In the genomic region with DNA sequence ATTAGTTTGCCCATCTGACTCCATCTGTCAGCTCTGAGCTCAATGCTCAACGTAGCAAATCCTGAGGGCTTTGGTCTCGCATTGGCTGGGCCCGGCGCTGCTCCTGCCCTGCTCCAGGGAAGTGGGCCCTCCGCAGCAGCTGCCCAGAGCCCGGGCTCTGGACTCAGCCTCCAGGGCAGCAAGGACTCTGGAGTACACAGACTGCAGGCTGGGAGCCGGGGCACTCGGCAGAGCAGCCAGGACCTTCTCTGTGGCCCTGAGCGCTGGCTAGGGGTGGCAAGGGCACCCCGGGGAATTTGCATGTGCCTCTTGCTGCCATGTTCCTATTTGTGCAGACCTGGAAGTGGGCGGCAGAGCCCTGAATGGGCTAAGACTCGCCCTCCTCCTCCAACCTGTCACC, we compare ENCODE assay signal across 23 cellular contexts. TPM values are rescaled to one million over a fixed set of nuclear protein-coding genes. Genes with fewer than 3 reads are reported as not detected.
"Had no signal": no experiment of that assay in that cellular context is flagged by ENCODE, and none has a peak within 500 bp of the region (broad histone marks: within the 10 kb centered on the region; RNA-seq: fewer than 3 reads in every experiment).

No MANE protein-coding gene starts in this region.

- H3K36me3 ChIP-seq: ascending aorta had no signal

- DNase-seq: activated B cell treated with CpG ODN at 0.5 μM for 24 hours; activated CD4-positive, alpha-beta T cell treated with anti-CD3 and anti-CD28 coated beads for 1 hour; activated CD4-positive, alpha-beta T cell treated with anti-CD3 and anti-CD28 coated beads, Interleukin-2, amount 10 ng/mL, durations not matched to agents 24 days and 14 days; activated CD4-positive, alpha-beta T cell treated with anti-CD3 and anti-CD28 coated beads, Interleukin-2, amount 50 U/mL, for 48 hours; activated effector memory CD4-positive, alpha-beta T cell treated with anti-CD3 and anti-CD28 coated beads, Interleukin-2, amount 50 U/mL, for 16 hours; activated naive CD4-positive, alpha-beta T cell treated with Interleukin-2 at 50 U/mL for 16 hours; activated naive CD8-positive, alpha-beta T cell treated with anti-CD3 and anti-CD28 coated beads, Interleukin-2, amount 50 U/mL, for 24 hours; activated T-cell treated with anti-CD3 and anti-CD28 coated beads, Interleukin-2, amount 50 U/mL, for 4 hours; amniotic stem cell; body of pancreas; KG1; NCI-H1105; NCI-H1436; NCI-H1930; NCI-H345; NCI-H510A; PC-9; SHP77 treated with DMSO at 0.1 percent for 48 hours had no signal

- H3K27me3 ChIP-seq: ascending aorta, body of pancreas had no signal

- ATAC-seq: activated naive CD4-positive, alpha-beta T cell treated with anti-CD3 and anti-CD28 coated beads, Interleukin-2, amount 50 U/mL, for 72 hours; activated naive CD8-positive, alpha-beta T cell treated with anti-CD3 and anti-CD28 coated beads, Interleukin-2, amount 50 U/mL, for 24 hours; activated T-cell treated with anti-CD3 and anti-CD28 coated beads, Interleukin-2, amount 50 U/mL, for 4 hours; body of pancreas had no signal

- H3K4me3 ChIP-seq: ascending aorta, body of pancreas, PC-9 had no signal

- H3K9me3 ChIP-seq: ascending aorta, body of pancreas had no signal

- H3K27ac ChIP-seq: ascending aorta, body of pancreas, PC-9 had no signal

- H3K4me1 ChIP-seq: ascending aorta had no signal

RNA-seq across cellular contexts. Expression of gene C1QL2, which starts 23.5 kb away (rescaled TPM):
- total RNA-seq: activated B cell treated with CpG ODN at 0.5 μM for 24 hours; activated CD4-positive, alpha-beta T cell treated with anti-CD3 and anti-CD28 coated beads, Interleukin-2, amount 10 ng/mL, durations not matched to agents 24 days and 14 days; activated naive CD4-positive, alpha-beta T cell treated with anti-CD3 and anti-CD28 coated beads, Interleukin-2, amount 50 U/mL, for 72 hours; activated T-cell treated with anti-CD3 and anti-CD28 coated beads, Interleukin-2, amount 50 U/mL, for 4 hours; LHCN-M2; M059J; PC-9; SK-MEL-5 had no signal
